Comparison of ENCODE assay signal across 31 cellular contexts in genomic region chr10:16847644-16848043, GRCh38. TPM values are rescaled to one million over a fixed set of nuclear protein-coding genes. Genes with fewer than 3 reads are reported as not detected.
DNase-seq lines count a peak whose midpoint lies in the region; ATAC-seq, FAIRE-seq and TF ChIP-seq lines count a peak whose summit lies in the region.
"Had no signal": no experiment of that assay in that cellular context is flagged by ENCODE, and none has a peak within 500 bp of the region (broad histone marks: within the 10 kb centered on the region; RNA-seq: fewer than 3 reads in every experiment).

No MANE protein-coding gene starts in this region.

- H3K4me3 ChIP-seq in HepG2 (replicated peaks in 1 of 3; ENCODE audit: insufficient read depth in 1 of 3, low read depth in 2 of 3, low read length in 3 of 3), result no peak overlapping the region
- no peak overlapping the region for H3K4me3 ChIP-seq in right lobe of liver
- no peak overlapping the region for H3K4me3 ChIP-seq in fibroblast of mammary gland (ENCODE audit: control insufficient read depth, low read depth, low read length)
- H3K4me3 ChIP-seq: A549, BLaER1, colonic mucosa, left lung, PC-9, testis, vagina had no signal

- intact Hi-C loops in HepG2 (cut with micrococcal nuclease; ENCODE audit: unreplicated experiment) (no loop called here), right lobe of liver (cut with DNase I) (loop anchor here in 1 of 2 donors (10.0 kb wide), 1 partner anchor 577 kb away; no protein-coding TSS in a partner anchor)

- 36% methylated on average over 6 of the region's 6 CpGs for WGBS in HepG2 (ENCODE audit: low lambda C conversion rate)
- WGBS in right lobe of liver (ENCODE audit: insufficient coverage, low coverage, low lambda C conversion rate, missing lambda C conversion rate), result 51% methylated on average over 6 of the region's 6 CpGs

- no peaks in the 10 kb centered on the region for H4K20me1 ChIP-seq in HepG2 (ENCODE audit: insufficient read depth, low read length)
- H4K20me1 ChIP-seq: BLaER1 had no signal

- H3K9me3 ChIP-seq in HepG2 (ENCODE audit: low read length) (no peaks in the 10 kb centered on the region), right lobe of liver (no peaks in the 10 kb centered on the region)
- H3K9me3 ChIP-seq: A549, BLaER1, colonic mucosa, left lung, testis, vagina had no signal

- no peak overlapping the region for H3K27ac ChIP-seq in HepG2 (ENCODE audit: extremely low read length, insufficient read depth, low read length)
- H3K27ac ChIP-seq in right lobe of liver, result no peak overlapping the region
- H3K27ac ChIP-seq: A549, BLaER1, colonic mucosa, left lung, PC-9, testis, vagina had no signal

- TF ChIP-seq RAD21 in HepG2 (CRISPR knock-in tag; IDR thresholded peaks at IDR 0.05), result no peak

- H3K27me3 Mint-ChIP-seq in activated CD8-positive, alpha-beta T cell treated with anti-CD3 and anti-CD28 coated beads, Interleukin-2, amount 10 ng/mL, durations not matched to agents 7 days and 5 days (ENCODE audit: low read depth), result peaks cover 2% of the 10 kb centered on the region
- H3K27me3 Mint-ChIP-seq: activated B cell treated with CpG ODN at 0.5 μM for 24 hours had no signal

- ATAC-seq in HepG2, result no peak
- ATAC-seq in right lobe of liver, result no peak
- ATAC-seq in SK-N-SH treated with all-trans-retinoic acid at 6 μM for 48 hours, result peak; percentile 62
- no peak for ATAC-seq in activated CD8-positive, alpha-beta T cell treated with anti-CD3 and anti-CD28 coated beads, Interleukin-2, amount 10 ng/mL, durations not matched to agents 7 days and 5 days
- no peak for ATAC-seq in HG03135 (IDR thresholded peaks at IDR 0.05; ENCODE audit: unreplicated experiment)
- ATAC-seq in GM19324 (IDR thresholded peaks at IDR 0.05; ENCODE audit: low FRiP score, unreplicated experiment), result no peak
- ATAC-seq: A549; activated CD8-positive, alpha-beta memory T cell treated with anti-CD3 and anti-CD28 coated beads, Interleukin-2, amount 10 ng/mL, durations not matched to agents 7 days and 5 days; activated T-cell treated with anti-CD3 and anti-CD28 coated beads, Interleukin-2, amount 50 U/mL, for 72 hours; left lung; right cardiac atrium had no signal

- BruUV-seq in HepG2 (replicated peaks; lab: Mats Ljungman, UMichigan), result no TSS peak

- H3K36me3 ChIP-seq in HepG2 (replicated peaks in 1 of 2; ENCODE audit: control insufficient read depth in 1 of 2, insufficient read depth in 2 of 2, low read length in 2 of 2) (no peaks in the 10 kb centered on the region), right lobe of liver (no peaks in the 10 kb centered on the region)
- H3K36me3 ChIP-seq: BLaER1, colonic mucosa, left lung, vagina had no signal

- DNase-seq in HepG2 (ENCODE audit: low spot score) (no peak), right lobe of liver (no peak), fibroblast of mammary gland (ENCODE audit: low read depth) (peak; percentile 78)
- DNase-seq in activated CD8-positive, alpha-beta T cell treated with anti-CD3 and anti-CD28 coated beads, Interleukin-2, amount 10 ng/mL, durations not matched to agents 7 days and 5 days, result no peak
- DNase-seq in stimulated activated CD4-positive, alpha-beta T cell treated with anti-CD3 and anti-CD28 coated beads, Interleukin-15, amount 100 ng/mL, for 24 hours, result no peak
- DNase-seq: activated B cell treated with CpG ODN at 0.5 μM for 24 hours; activated CD4-positive, alpha-beta T cell treated with anti-CD3 and anti-CD28 coated beads, Interleukin-2, amount 50 U/mL, for 1 hour; activated CD8-positive, alpha-beta memory T cell treated with anti-CD3 and anti-CD28 coated beads, Interleukin-2, amount 10 ng/mL, durations not matched to agents 7 days and 5 days; activated naive CD4-positive, alpha-beta T cell treated with Interleukin-2 at 50 U/mL for 16 hours; activated T-cell treated with anti-CD3 and anti-CD28 coated beads, Interleukin-2, amount 50 U/mL, for 72 hours; colonic mucosa; DMS53; effector memory CD4-positive, alpha-beta T cell; Kasumi-1; left lung; NCI-H1694; NCI-H2171; NCI-H524; NK-92 treated with Interleukin-12 subunit alpha and Interleukin-12 subunit beta, amount 100 ng/mL, for 24 hours; PC-9; posterior cingulate gyrus; right cardiac atrium; SIG-M5; stimulated activated naive CD4-positive, alpha-beta T cell; testis had no signal

- TF ChIP-seq EP300 in HepG2 (IDR thresholded peaks at IDR 0.05; ENCODE audit: low read depth in 2 of 2, low read length in 2 of 2) (no peak), HepG2 (CRISPR knock-in tag; IDR thresholded peaks at IDR 0.05; ENCODE audit: borderline replicate concordance) (no peak)

- H3K27ac Mint-ChIP-seq in activated CD8-positive, alpha-beta T cell treated with anti-CD3 and anti-CD28 coated beads, Interleukin-2, amount 10 ng/mL, durations not matched to agents 7 days and 5 days, result no peak overlapping the region
- H3K27ac Mint-ChIP-seq: activated B cell treated with CpG ODN at 0.5 μM for 24 hours; activated CD8-positive, alpha-beta memory T cell treated with anti-CD3 and anti-CD28 coated beads, Interleukin-2, amount 10 ng/mL, durations not matched to agents 7 days and 5 days; activated T-cell treated with anti-CD3 and anti-CD28 coated beads, Interleukin-2, amount 50 U/mL, for 72 hours had no signal

- H3K4me2 ChIP-seq in HepG2 (ENCODE audit: low read depth, low read length), result no peak overlapping the region
- H3K4me2 ChIP-seq: A549, BLaER1, PC-9 had no signal

- H3K4me3 Mint-ChIP-seq in activated CD8-positive, alpha-beta T cell treated with anti-CD3 and anti-CD28 coated beads, Interleukin-2, amount 10 ng/mL, durations not matched to agents 7 days and 5 days, result no peak overlapping the region
- H3K4me3 Mint-ChIP-seq: activated B cell treated with CpG ODN at 0.5 μM for 24 hours; activated CD8-positive, alpha-beta memory T cell treated with anti-CD3 and anti-CD28 coated beads, Interleukin-2, amount 10 ng/mL, durations not matched to agents 7 days and 5 days; activated T-cell treated with anti-CD3 and anti-CD28 coated beads, Interleukin-2, amount 50 U/mL, for 72 hours had no signal

- H3K27me3 ChIP-seq in HepG2 (ENCODE audit: control insufficient read depth in 1 of 2, insufficient read depth in 2 of 2, low read length in 2 of 2) (no peaks in the 10 kb centered on the region), right lobe of liver (no peaks in the 10 kb centered on the region)
- H3K27me3 ChIP-seq: BLaER1, colonic mucosa, left lung, testis, vagina had no signal

- no peak for TF ChIP-seq CTCF in HepG2 (CRISPR knock-in tag; IDR thresholded peaks at IDR 0.05)
- no peak for TF ChIP-seq CTCF in right lobe of liver (IDR thresholded peaks at IDR 0.05)
- TF ChIP-seq CTCF in fibroblast of mammary gland (conservative IDR thresholded peaks at IDR 0.05; ENCODE audit: control insufficient read depth, insufficient read depth, low read depth, low read length), result no peak

- POLR2A ChIA-PET in HepG2 (lab: Yijun Ruan, JAX), result no interaction called here
- POLR2A ChIA-PET in activated CD8-positive, alpha-beta T cell treated with anti-CD3 and anti-CD28 coated beads, Interleukin-2, amount 10 ng/mL, durations not matched to agents 7 days and 5 days (lab: Charles Lee), result no interaction called here

- no peaks in the 10 kb centered on the region for H3K9me3 Mint-ChIP-seq in activated CD8-positive, alpha-beta T cell treated with anti-CD3 and anti-CD28 coated beads, Interleukin-2, amount 10 ng/mL, durations not matched to agents 7 days and 5 days (ENCODE audit: insufficient read depth)
- H3K9me3 Mint-ChIP-seq: activated B cell treated with CpG ODN at 0.5 μM for 24 hours; activated T-cell treated with anti-CD3 and anti-CD28 coated beads, Interleukin-2, amount 50 U/mL, for 72 hours had no signal

- no peak for FAIRE-seq in HepG2 (lab: Jason Lieb, UNC)
- FAIRE-seq: A549 had no signal

- H3K4me1 ChIP-seq in HepG2 (ENCODE audit: insufficient read depth, low read length), result no peaks in the 10 kb centered on the region
- H3K4me1 ChIP-seq in right lobe of liver, result no peaks in the 10 kb centered on the region
- H3K4me1 ChIP-seq: A549, BLaER1, colonic mucosa, left lung, testis, vagina had no signal

- H3K4me1 Mint-ChIP-seq in activated CD8-positive, alpha-beta T cell treated with anti-CD3 and anti-CD28 coated beads, Interleukin-2, amount 10 ng/mL, durations not matched to agents 7 days and 5 days (ENCODE audit: low read depth), result no peaks in the 10 kb centered on the region
- H3K4me1 Mint-ChIP-seq: activated B cell treated with CpG ODN at 0.5 μM for 24 hours had no signal

- H3K36me3 Mint-ChIP-seq in activated CD8-positive, alpha-beta T cell treated with anti-CD3 and anti-CD28 coated beads, Interleukin-2, amount 10 ng/mL, durations not matched to agents 7 days and 5 days (ENCODE audit: low read depth), result no peaks in the 10 kb centered on the region
- H3K36me3 Mint-ChIP-seq: activated CD8-positive, alpha-beta memory T cell treated with anti-CD3 and anti-CD28 coated beads, Interleukin-2, amount 10 ng/mL, durations not matched to agents 7 days and 5 days had no signal

- CTCF ChIA-PET in HepG2 (lab: Yijun Ruan, JAX; ENCODE audit: low intra/inter-chr PET ratio, low total read pairs), result no interaction called here
- CTCF ChIA-PET in activated CD8-positive, alpha-beta T cell treated with anti-CD3 and anti-CD28 coated beads, Interleukin-2, amount 10 ng/mL, durations not matched to agents 7 days and 5 days (lab: Charles Lee), result interaction anchor here (1.8 kb wide), 1 partner anchor 14 kb away, joined by 7 read pairs; no protein-coding TSS in a partner anchor

- TF ChIP-seq POLR2A in HepG2 (IDR thresholded peaks at IDR 0.05; ENCODE audit: insufficient read depth in 1 of 2, low read depth in 2 of 2, low read length in 2 of 2) (no peak), right lobe of liver (IDR thresholded peaks at IDR 0.05) (no peak)

- in situ Hi-C loops in HepG2 (cut with HindIII; ENCODE audit: extremely low pct_ligation_motif_present, low pct_unique_long_range_greater_than_20kb), result loop anchor here (5.0 to 25.0 kb wide), 2 partner anchors 410 to 590 kb away; no protein-coding TSS in a partner anchor

- no peaks in the 10 kb centered on the region for H3K79me2 ChIP-seq in HepG2 (ENCODE audit: insufficient read depth, low read length)

- H3K9ac ChIP-seq in HepG2 (ENCODE audit: insufficient read depth, low read depth, low read length), result no peak overlapping the region
- H3K9ac ChIP-seq: BLaER1 had no signal

- no peak overlapping the region for H2AFZ ChIP-seq in HepG2 (ENCODE audit: low read length)
- H2AFZ ChIP-seq: PC-9 had no signal

RNA-seq across cellular contexts. Expression of gene RSU1, which starts 30.4 kb away (rescaled TPM):
- total RNA-seq in HepG2 (2016; rRNA removed; fragmentation: Illumina TruSeq; extraction: Trizol), result 35.1 and 49.7 TPM in 2 replicates
- 15.6 and 15.7 TPM in 2 replicates for total RNA-seq in HepG2 (2016; cell fraction: cytosol; rRNA removed; fragmentation: Illumina TruSeq; extraction: Trizol; ENCODE audit: low read depth)
- total RNA-seq in HepG2 (2016; cell fraction: insoluble cytoplasmic fraction; rRNA removed; fragmentation: Illumina TruSeq; extraction: Trizol), result 35.5 and 50.0 TPM in 2 replicates
- 17.5 and 18.7 TPM in 2 replicates for total RNA-seq in HepG2 (2016; cell fraction: membrane; rRNA removed; fragmentation: Illumina TruSeq; extraction: Trizol)
- total RNA-seq in HepG2 (2016; cell fraction: nucleus; rRNA removed; fragmentation: Illumina TruSeq; extraction: Trizol), result 20.4 and 20.9 TPM in 2 replicates
- polyA plus RNA-seq in HepG2 (2011; rRNA removed), result 29.1 and 32.3 TPM in 2 replicates
- 25.6 and 34.1 TPM in 2 replicates for polyA plus RNA-seq in HepG2 (2011; cell fraction: cytosol; rRNA removed)
- 8.2 and 11.1 TPM in 2 replicates for polyA plus RNA-seq in HepG2 (2011; cell fraction: nucleus; rRNA removed)
- polyA plus RNA-seq in HepG2 (2012), result 14.7 and 19.0 TPM in 2 replicates
- polyA plus RNA-seq in HepG2 (2016; cell fraction: cytosol; fragmentation: Illumina TruSeq; extraction: Trizol; ENCODE audit: low read depth), result 13.0 and 14.4 TPM in 2 replicates
- polyA plus RNA-seq in HepG2 (2016; cell fraction: insoluble cytoplasmic fraction; fragmentation: Illumina TruSeq; extraction: Trizol; ENCODE audit: low read depth), result 77.0 and 78.1 TPM in 2 replicates
- polyA plus RNA-seq in HepG2 (2016; cell fraction: membrane; fragmentation: Illumina TruSeq; extraction: Trizol; ENCODE audit: low read depth), result 16.3 and 17.1 TPM in 2 replicates
- 27.2 and 28.1 TPM in 2 replicates for polyA plus RNA-seq in HepG2 (2016; cell fraction: nucleus; fragmentation: Illumina TruSeq; extraction: Trizol; ENCODE audit: insufficient read depth, low read depth)
- 18.3 and 23.1 TPM in 2 replicates for polyA minus RNA-seq in HepG2 (2011; rRNA and poly(A)+ RNA removed; ENCODE audit: low replicate concordance)
- polyA minus RNA-seq in HepG2 (2011; cell fraction: cytosol; rRNA and poly(A)+ RNA removed), result 18.7 and 20.7 TPM in 2 replicates
- 10.7 and 20.3 TPM in 2 replicates for polyA minus RNA-seq in HepG2 (2011; cell fraction: nucleus; rRNA and poly(A)+ RNA removed)
- total RNA-seq in right lobe of liver, result 10 to 100 TPM; 24.1 to 44.5 (median 28.4) TPM
- 10 to 100 TPM; 71.9 to 74.1 TPM for total RNA-seq in activated CD8-positive, alpha-beta T cell treated with anti-CD3 and anti-CD28 coated beads, Interleukin-2, amount 10 ng/mL, durations not matched to agents 7 days and 5 days

Comparison
In these comparisons a context has a peak if more than half of its experiments do, and no peak if none do; other contexts are left out.
1. Of the 2 proteins assayed by ChIP-seq in both HepG2 and SK-N-SH treated with all-trans-retinoic acid at 6 μM for 48 hours: peak only in HepG2: none; only in SK-N-SH treated with all-trans-retinoic acid at 6 μM for 48 hours: PATZ1; in both: none; in neither: 1.